31 cellular contexts compared by ENCODE assay signal in the genomic region with DNA sequence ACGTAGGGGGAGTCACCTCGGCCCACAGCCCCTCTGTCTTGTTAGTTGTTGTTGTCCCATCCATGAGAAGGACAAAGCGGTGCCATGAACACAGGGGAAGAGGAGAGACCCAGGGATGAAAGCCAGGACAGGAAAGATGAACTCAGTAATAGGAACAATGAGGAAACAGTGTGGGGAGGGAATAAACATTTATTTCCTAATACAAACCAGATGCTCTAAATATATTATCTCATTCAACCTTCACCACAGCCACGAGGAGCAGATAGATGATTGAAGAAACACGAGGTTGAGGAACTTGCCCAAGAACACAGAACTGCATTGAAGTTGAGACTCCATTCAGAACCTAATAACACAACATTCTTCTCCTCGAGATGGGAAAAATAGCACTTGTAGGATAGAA. TPM values are rescaled to one million over a fixed set of nuclear protein-coding genes. Genes with fewer than 3 reads are reported as not detected.
DNase-seq lines count a peak whose midpoint lies in the region; ATAC-seq and TF ChIP-seq lines count a peak whose summit lies in the region.
"Had no signal": no experiment of that assay in that cellular context is flagged by ENCODE, and none has a peak within 500 bp of the region (broad histone marks: within the 10 kb centered on the region; RNA-seq: fewer than 3 reads in every experiment).

No MANE protein-coding gene starts in this region.

- CTCF ChIA-PET in MCF 10A (lab: Yijun Ruan, JAX) (no interaction called here), SK-N-SH (lab: Yijun Ruan, JAX) (interaction anchor here (0.6 kb wide), 1 partner anchor 418 kb away, joined by 3 read pairs; no protein-coding TSS in a partner anchor)

- H3K4me2 ChIP-seq in SK-N-SH (no peak overlapping the region), mesendoderm (ENCODE audit: low read length) (no peak overlapping the region), osteoblast (ENCODE audit: insufficient read depth, low read length) (no peak overlapping the region)
- H3K4me2 ChIP-seq: BLaER1 had no signal

- no peak overlapping the region for H2BK5ac ChIP-seq in mesendoderm (ENCODE audit: low read length)

- TF ChIP-seq POLR2A in breast epithelium (IDR thresholded peaks at IDR 0.05), result no peak

- peaks cover 4% of the 10 kb centered on the region for H3F3A ChIP-seq in SK-N-SH (replicated peaks; ENCODE audit: insufficient read depth)

- no peak overlapping the region for H3K4me3 Mint-ChIP-seq in MCF 10A (ENCODE audit: unreplicated experiment)
- H3K4me3 Mint-ChIP-seq in effector memory CD8-positive, alpha-beta T cell, result no peak overlapping the region
- H3K4me3 Mint-ChIP-seq: activated T-cell treated with anti-CD3 and anti-CD28 coated beads, Interleukin-2, amount 50 U/mL, for 72 hours; nephron; WTC11 had no signal

- H3K79me2 ChIP-seq in SK-N-SH (ENCODE audit: insufficient read depth) (no peaks in the 10 kb centered on the region), mesendoderm (ENCODE audit: control insufficient read depth, insufficient read depth, low read length) (no peaks in the 10 kb centered on the region), osteoblast (ENCODE audit: insufficient read depth, low read length) (no peaks in the 10 kb centered on the region)

- BruUV-seq in MCF 10A (replicated peaks; lab: Mats Ljungman, UMichigan), result no TSS peak

- no peak overlapping the region for H3K18ac ChIP-seq in mesendoderm (ENCODE audit: low read length)

- H4K20me1 ChIP-seq in SK-N-SH (ENCODE audit: insufficient read depth) (no peaks in the 10 kb centered on the region), osteoblast (ENCODE audit: insufficient read depth, low read length) (no peaks in the 10 kb centered on the region)
- H4K20me1 ChIP-seq: BLaER1 had no signal

- H4K8ac ChIP-seq in mesendoderm (ENCODE audit: low read depth, low read length), result no peak overlapping the region

- no peaks in the 10 kb centered on the region for H3K27me3 Mint-ChIP-seq in MCF 10A (ENCODE audit: insufficient read depth, unreplicated experiment)
- H3K27me3 Mint-ChIP-seq in effector memory CD8-positive, alpha-beta T cell, result peaks cover 9 to 22% of the 10 kb centered on the region in 2 donors

- POLR2A ChIA-PET in MCF 10A (lab: Yijun Ruan, JAX) (no interaction called here), SK-N-SH (lab: Yijun Ruan, JAX) (no interaction called here)

- 55% methylated on average over 6 of the region's 6 CpGs for WGBS in SK-N-SH (ENCODE audit: low lambda C conversion rate)
- WGBS in mesendoderm (ENCODE audit: extremely low coverage, insufficient coverage, low lambda C conversion rate), result no CpG with 5 or more reads among the region's 6 CpGs

- H2AFZ ChIP-seq in SK-N-SH (ENCODE audit: low read depth), result no peak overlapping the region
- no peak overlapping the region for H2AFZ ChIP-seq in osteoblast (ENCODE audit: low read length)

- H3K4me1 Mint-ChIP-seq in MCF 10A (ENCODE audit: insufficient read depth, unreplicated experiment), result no peaks in the 10 kb centered on the region
- no peaks in the 10 kb centered on the region for H3K4me1 Mint-ChIP-seq in effector memory CD8-positive, alpha-beta T cell (ENCODE audit: low read depth in 2 of 2)
- H3K4me1 Mint-ChIP-seq: nephron had no signal

- no peak overlapping the region for H4K5ac ChIP-seq in mesendoderm (ENCODE audit: low read length)

- no peak overlapping the region for H3K4ac ChIP-seq in mesendoderm (ENCODE audit: low read depth, low read length)

- H2BK120ac ChIP-seq in mesendoderm (ENCODE audit: low read depth, low read length), result no peak overlapping the region

- H3K79me1 ChIP-seq in mesendoderm (ENCODE audit: low read length), result no peaks in the 10 kb centered on the region

- no peak overlapping the region for H3K56ac ChIP-seq in mesendoderm (ENCODE audit: low read length)

- intact Hi-C loops in breast epithelium (cut with DNase I; ENCODE audit: low total_unique reads) (no loop called here), MCF 10A (cut with micrococcal nuclease) (no loop called here), upper lobe of right lung (cut with DNase I) (no loop called here)

- H3K36me3 Mint-ChIP-seq in MCF 10A (ENCODE audit: insufficient read depth, unreplicated experiment), result no peaks in the 10 kb centered on the region
- no peaks in the 10 kb centered on the region for H3K36me3 Mint-ChIP-seq in effector memory CD8-positive, alpha-beta T cell (ENCODE audit: insufficient read depth)
- H3K36me3 Mint-ChIP-seq: WTC11 had no signal

- H3K27ac ChIP-seq in breast epithelium (peak overlapping the region; percentile 6 to 78), SK-N-SH (ENCODE audit: low read depth in 2 of 2, low read length in 1 of 2) (no peak overlapping the region), upper lobe of right lung (no peak overlapping the region), mesendoderm (ENCODE audit: low read depth, low read length) (no peak overlapping the region), osteoblast (ENCODE audit: low read depth, low read length) (no peak overlapping the region)
- H3K27ac ChIP-seq: BLaER1, colonic mucosa, lower lobe of right lung, ovary, Peyer's patch, skin epidermis had no signal

- H3K9me3 Mint-ChIP-seq in MCF 10A (ENCODE audit: unreplicated experiment), result peaks cover 7% of the 10 kb centered on the region
- H3K9me3 Mint-ChIP-seq in effector memory CD8-positive, alpha-beta T cell, result no peaks in the 10 kb centered on the region
- H3K9me3 Mint-ChIP-seq: activated T-cell treated with anti-CD3 and anti-CD28 coated beads, Interleukin-2, amount 50 U/mL, for 72 hours; nephron; WTC11 had no signal

- no peak overlapping the region for H3K27ac Mint-ChIP-seq in MCF 10A (ENCODE audit: low read depth, unreplicated experiment)
- H3K27ac Mint-ChIP-seq in effector memory CD8-positive, alpha-beta T cell, result no peak overlapping the region
- H3K27ac Mint-ChIP-seq: nephron, WTC11 had no signal

- no peak overlapping the region for H2BK15ac ChIP-seq in mesendoderm (replicated peaks; ENCODE audit: low read depth)

- DNase-seq in breast epithelium (ENCODE audit: low spot score in 2 of 2) (no peak), MCF 10A (ENCODE audit: unreplicated experiment) (no peak), SK-N-SH (peak; percentile 9), fibroblast of pulmonary artery (ENCODE audit: low read depth) (peak; percentile 37), upper lobe of right lung (no peak), mesendoderm (no peak), osteoblast (ENCODE audit: insufficient read length, low spot score, missing footprints) (no peak)
- DNase-seq in effector memory CD8-positive, alpha-beta T cell, result no peak
- DNase-seq: 8988T; activated CD4-positive, alpha-beta T cell treated with anti-CD3 and anti-CD28 coated beads, Interleukin-2, amount 50 U/mL, for 1 hour; activated naive CD4-positive, alpha-beta T cell treated with Interleukin-2 at 50 U/mL for 16 hours; activated T-cell treated with anti-CD3 and anti-CD28 coated beads, Interleukin-2, amount 50 U/mL, for 72 hours; amygdala; colonic mucosa; DMS153; GDM1; head of caudate nucleus; lower lobe of right lung; NCI-H1092; NCI-H187; NCI-H69; ovary; Peyer's patch; SIG-M5; stimulated activated CD4-positive, alpha-beta T cell treated with anti-CD3 and anti-CD28 coated beads, Interleukin-1b, Interleukin-23, amount 100 ng/mL, for 48 hours had no signal

- no peak overlapping the region for H3K23ac ChIP-seq in mesendoderm (ENCODE audit: low read length)

- H3K9me2 ChIP-seq in SK-N-SH, result no peaks in the 10 kb centered on the region

- no peak for TF ChIP-seq EP300 in SK-N-SH (IDR thresholded peaks at IDR 0.05; ENCODE audit: borderline replicate concordance in 1 of 2, low read depth in 1 of 2, low read length in 1 of 2)

- no peaks in the 10 kb centered on the region for H3K9me3 ChIP-seq in breast epithelium
- H3K9me3 ChIP-seq in SK-N-SH, result no peaks in the 10 kb centered on the region
- H3K9me3 ChIP-seq in upper lobe of right lung, result no peaks in the 10 kb centered on the region
- no peaks in the 10 kb centered on the region for H3K9me3 ChIP-seq in osteoblast (ENCODE audit: low read depth, low read length)
- H3K9me3 ChIP-seq: colonic mucosa, lower lobe of right lung, ovary, Peyer's patch, tibial nerve had no signal

- H3K36me3 ChIP-seq in breast epithelium, result no peaks in the 10 kb centered on the region
- no peaks in the 10 kb centered on the region for H3K36me3 ChIP-seq in SK-N-SH (replicated peaks in 1 of 2; ENCODE audit: control insufficient read depth in 1 of 2, insufficient read depth in 2 of 2, low read length in 1 of 2)
- H3K36me3 ChIP-seq in upper lobe of right lung, result no peaks in the 10 kb centered on the region
- no peaks in the 10 kb centered on the region for H3K36me3 ChIP-seq in mesendoderm (ENCODE audit: control insufficient read depth, insufficient read depth, low read length)
- no peaks in the 10 kb centered on the region for H3K36me3 ChIP-seq in osteoblast (ENCODE audit: insufficient read depth, low read length)
- H3K36me3 ChIP-seq: BLaER1, colonic mucosa, lower lobe of right lung, ovary, Peyer's patch, tibial nerve had no signal

- no peak for TF ChIP-seq RAD21 in SK-N-SH (IDR thresholded peaks at IDR 0.05; ENCODE audit: low read length)

- TF ChIP-seq CTCF in breast epithelium (IDR thresholded peaks at IDR 0.05) (no peak), MCF 10A (IDR thresholded peaks at IDR 0.05; ENCODE audit: unreplicated experiment) (no peak), SK-N-SH (IDR thresholded peaks at IDR 0.05) (no peak), fibroblast of pulmonary artery (IDR thresholded peaks at IDR 0.05; ENCODE audit: low read length, missing control alignments) (no peak), upper lobe of right lung (IDR thresholded peaks at IDR 0.05) (no peak), osteoblast (IDR thresholded peaks at IDR 0.05; ENCODE audit: extremely low read depth, low read depth, low read length) (no peak)

- no peak overlapping the region for H2AK5ac ChIP-seq in mesendoderm (ENCODE audit: low read length)

- H3K9ac ChIP-seq in SK-N-SH, result no peak overlapping the region
- H3K9ac ChIP-seq in mesendoderm (ENCODE audit: low read length), result no peak overlapping the region
- H3K9ac ChIP-seq: BLaER1 had no signal

- no peaks in the 10 kb centered on the region for H3K27me3 ChIP-seq in breast epithelium
- no peaks in the 10 kb centered on the region for H3K27me3 ChIP-seq in SK-N-SH (ENCODE audit: insufficient read depth)
- H3K27me3 ChIP-seq in upper lobe of right lung, result no peaks in the 10 kb centered on the region
- H3K27me3 ChIP-seq in mesendoderm (ENCODE audit: insufficient read depth, low read length, poor library complexity), result no peaks in the 10 kb centered on the region
- no peaks in the 10 kb centered on the region for H3K27me3 ChIP-seq in osteoblast (ENCODE audit: insufficient read depth, low read length)
- H3K27me3 ChIP-seq: BLaER1, colonic mucosa, ovary, Peyer's patch, tibial nerve had no signal

- H3K4me3 ChIP-seq in breast epithelium (no peak overlapping the region), SK-N-SH (ENCODE audit: low read depth in 2 of 2, low read length in 1 of 2) (no peak overlapping the region), fibroblast of pulmonary artery (replicated peaks; ENCODE audit: low read depth, low read length) (no peak overlapping the region), upper lobe of right lung (no peak overlapping the region), mesendoderm (ENCODE audit: low read length) (no peak overlapping the region), osteoblast (ENCODE audit: insufficient read depth, low read length) (no peak overlapping the region)
- H3K4me3 ChIP-seq: BLaER1, colonic mucosa, lower lobe of right lung, ovary, Peyer's patch, skin epidermis, tibial nerve had no signal

- ATAC-seq in upper lobe of right lung, result peak; percentile 47
- no peak for ATAC-seq in effector memory CD8-positive, alpha-beta T cell (replicated peaks)
- ATAC-seq: activated T-cell treated with anti-CD3 and anti-CD28 coated beads, Interleukin-2, amount 50 U/mL, for 72 hours; HepG2; lower lobe of right lung; WTC11 had no signal

- no peaks in the 10 kb centered on the region for H3K4me1 ChIP-seq in breast epithelium
- peaks cover 0 to 3% of the 10 kb centered on the region in 2 experiments; a peak in 2 of 4 replicates for H3K4me1 ChIP-seq in SK-N-SH (ENCODE audit: control insufficient read depth in 1 of 2, insufficient read depth in 2 of 2, low read depth in 1 of 2, low read length in 1 of 2)
- no peaks in the 10 kb centered on the region for H3K4me1 ChIP-seq in upper lobe of right lung
- no peaks in the 10 kb centered on the region for H3K4me1 ChIP-seq in mesendoderm (ENCODE audit: control insufficient read depth, low read depth, low read length)
- no peaks in the 10 kb centered on the region for H3K4me1 ChIP-seq in osteoblast (ENCODE audit: insufficient read depth, low read length)
- H3K4me1 ChIP-seq: colonic mucosa, lower lobe of right lung, Peyer's patch, tibial nerve had no signal

RNA-seq across cellular contexts. Expression of gene AIG1, which starts 53.1 kb away (rescaled TPM):
- total RNA-seq in breast epithelium, result 10 to 100 TPM; 43.0 to 53.6 (median 44.2) TPM
- 106 and 120 TPM in 2 replicates for total RNA-seq in MCF 10A (2022)
- polyA plus RNA-seq in SK-N-SH (2012; rRNA removed), result 36.8 and 52.1 TPM in 2 replicates
- 44.7 and 49.1 TPM in 2 replicates for polyA plus RNA-seq in SK-N-SH (2012; cell fraction: cytosol; rRNA removed)
- polyA plus RNA-seq in SK-N-SH (2012; cell fraction: nucleus; rRNA removed), result 28.1 and 41.2 TPM in 2 replicates
- total RNA-seq in upper lobe of right lung, result 26.8 TPM
- polyA plus RNA-seq in mesendoderm (2013, experiment 1 of 2), result 26.0 TPM
- 24.7 TPM for polyA plus RNA-seq in mesendoderm (2013, experiment 2 of 2)
- total RNA-seq in osteoblast, result 70.9 and 96.9 TPM in 2 replicates

Comparison
In these comparisons a context has a peak if more than half of its experiments do, and no peak if none do; other contexts are left out.
1. DNase-seq: peak in SK-N-SH (single experiment) and fibroblast of pulmonary artery (single experiment); none in breast epithelium (0 of 2), MCF 10A (single experiment), upper lobe of right lung (single experiment), mesendoderm (single experiment), effector memory CD8-positive, alpha-beta T cell (0 of 3) and osteoblast (single experiment).
2. H3K27ac ChIP-seq: peak in breast epithelium (2 of 2); none in SK-N-SH (0 of 2), upper lobe of right lung (single experiment), mesendoderm (single experiment) and osteoblast (single experiment).